ENCODE assay signal across 8 cellular contexts in genomic region chr11:76669901-76670474, GRCh38. TPM values are rescaled to one million over a fixed set of nuclear protein-coding genes. Genes with fewer than 3 reads are reported as not detected.
DNase-seq lines count a peak whose midpoint lies in the region; ATAC-seq lines count a peak whose summit lies in the region.

No MANE protein-coding gene starts in this region.

- DNase-seq in HCEC 1CT (peak; percentile 21), mesenteric fat pad (ENCODE audit: low spot score) (no peak), COLO668 (lab: John Stamatoyannopoulos, UW; ENCODE audit: unreplicated experiment) (no peak), SIG-M5 (lab: John Stamatoyannopoulos, UW) (no peak)
- DNase-seq in activated naive CD8-positive, alpha-beta T cell treated with anti-CD3 and anti-CD28 coated beads for 36 hours, result no peak

- H3K4me3 Mint-ChIP-seq in activated naive CD8-positive, alpha-beta T cell treated with anti-CD3 and anti-CD28 coated beads for 36 hours, result peak overlapping the region; percentile 67

- H3K36me3 Mint-ChIP-seq in activated naive CD8-positive, alpha-beta T cell treated with anti-CD3 and anti-CD28 coated beads for 36 hours, result no peaks in the 10 kb centered on the region

- peak overlapping the region; percentile 41 for H3K4me3 ChIP-seq in iPS-11a (ENCODE audit: low read depth, low read length)
- H3K4me3 ChIP-seq in skin epidermis, result peak overlapping the region; percentile 47 to 64 (median 51)

- H3K27ac ChIP-seq in skin epidermis, result peak overlapping the region in 20 of 21 experiments; percentile 39 to 90 (median 74)

- peak overlapping the region; percentile 11 for H3K27ac Mint-ChIP-seq in activated naive CD8-positive, alpha-beta T cell treated with anti-CD3 and anti-CD28 coated beads for 36 hours

- H3K4me1 Mint-ChIP-seq in activated naive CD8-positive, alpha-beta T cell treated with anti-CD3 and anti-CD28 coated beads for 36 hours, result peaks cover 43% of the 10 kb centered on the region

- H3K9me3 Mint-ChIP-seq in activated naive CD8-positive, alpha-beta T cell treated with anti-CD3 and anti-CD28 coated beads for 36 hours, result no peaks in the 10 kb centered on the region

- ATAC-seq in HG03469 (IDR thresholded peaks at IDR 0.05; ENCODE audit: unreplicated experiment), result no peak

- H3K27me3 Mint-ChIP-seq in activated naive CD8-positive, alpha-beta T cell treated with anti-CD3 and anti-CD28 coated beads for 36 hours, result peaks cover 21% of the 10 kb centered on the region

RNA-seq across cellular contexts. Expression of gene LRRC32, which starts 0.6 kb away (rescaled TPM):
- 10 to 100 TPM; 11.5 to 12.1 TPM for total RNA-seq in activated naive CD8-positive, alpha-beta T cell treated with anti-CD3 and anti-CD28 coated beads for 36 hours
- total RNA-seq in mesenteric fat pad, result 136 TPM

Comparison
In these comparisons a context has a peak if more than half of its experiments do, and no peak if none do; other contexts are left out.
1. RNA of gene LRRC32, which starts 0.6 kb away (total RNA-seq): 136 TPM in mesenteric fat pad (single experiment); 11.5 to 12.1 TPM in activated naive CD8-positive, alpha-beta T cell treated with anti-CD3 and anti-CD28 coated beads for 36 hours; every median in the first group is over 10 times any median in the second.